Comparison of ENCODE assay signal across 1 cellular context in the genomic region with DNA sequence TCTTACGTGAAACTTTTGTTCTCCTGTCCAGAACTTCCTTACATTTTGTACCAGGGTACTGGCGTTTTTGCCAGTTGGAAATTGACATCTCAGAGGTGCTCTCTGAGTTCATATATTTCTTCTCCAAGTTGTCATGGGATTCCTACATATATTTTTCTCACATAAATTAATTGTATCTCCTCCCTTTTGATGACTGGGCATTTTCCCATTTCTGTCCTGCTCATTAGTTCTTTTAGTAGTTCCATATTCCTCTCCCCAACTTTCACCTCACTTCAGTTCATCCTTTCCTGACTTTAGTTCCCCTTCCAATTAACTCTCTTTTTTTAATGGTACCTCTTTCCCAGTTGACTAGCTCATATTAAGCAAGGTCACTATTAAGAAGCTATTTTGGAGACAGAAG.
A peak's percentile ranks its signal among the peaks of the same experiment; 100 is the strongest.
TF ChIP-seq lines count a peak whose summit lies in the region.

No MANE protein-coding gene starts in this region.

TF ChIP-seq in A549, 52 proteins besides CTCF, POLR2A, EP300 and RAD21:
- TF ChIP-seq ZFP36 (IDR thresholded peaks at IDR 0.05; ENCODE audit: borderline replicate concordance, partially characterized antibody) (no peak), BHLHE40 (IDR thresholded peaks at IDR 0.05; ENCODE audit: low read depth, low read length) (no peak), MAFK (IDR thresholded peaks at IDR 0.05; ENCODE audit: partially characterized antibody) (peak; percentile 69)
